Comparison of ENCODE assay signal across 2 cellular contexts in genomic region chr2:232870002-232870765, GRCh38.
A peak's percentile ranks its signal among the peaks of the same experiment; 100 is the strongest.
TF ChIP-seq lines count a peak whose summit lies in the region.

SNORC (plus strand) TSS chr2:232870264; CDS start chr2:232870342, 78 bp downstream.

TF ChIP-seq in HCT116, 20 proteins besides CTCF, POLR2A, EP300 and RAD21:
- TF ChIP-seq ZFX (IDR thresholded peaks at IDR 0.05) (no peak), ATF3 (IDR thresholded peaks at IDR 0.05) (no peak), SIN3A (IDR thresholded peaks at IDR 0.05; ENCODE audit: low read depth) (no peak), ELF1 (IDR thresholded peaks at IDR 0.05; ENCODE audit: borderline replicate concordance, low read depth) (no peak), EZH2phosphoT487 (IDR thresholded peaks at IDR 0.05; ENCODE audit: borderline replicate concordance) (no peak), YY1 (IDR thresholded peaks at IDR 0.05; ENCODE audit: extremely low read depth, insufficient replicate concordance, low read depth, low read length) (no peak), CEBPB (IDR thresholded peaks at IDR 0.05; ENCODE audit: low read depth) (no peak), TCF7L2 (IDR thresholded peaks at IDR 0.05; ENCODE audit: borderline replicate concordance, extremely low read depth, insufficient read depth, insufficient read length) (no peak), EGR1 (IDR thresholded peaks at IDR 0.05; ENCODE audit: low read depth) (no peak), ZBTB33 (IDR thresholded peaks at IDR 0.05; ENCODE audit: extremely low read depth, insufficient replicate concordance, low read length) (no peak), REST (IDR thresholded peaks at IDR 0.05; ENCODE audit: low read depth) (no peak), FOSL1 (IDR thresholded peaks at IDR 0.05; ENCODE audit: low read depth) (no peak), POLR2AphosphoS5 (IDR thresholded peaks at IDR 0.05; ENCODE audit: low read depth, low read length) (no peak), MAX (IDR thresholded peaks at IDR 0.05) (no peak), JUND (IDR thresholded peaks at IDR 0.05) (no peak), CBX3 (IDR thresholded peaks at IDR 0.05; ENCODE audit: low read depth) (no peak), SRF (IDR thresholded peaks at IDR 0.05; ENCODE audit: low read depth) (no peak)

TF ChIP-seq in HepG2, 621 proteins besides CTCF, POLR2A, EP300 and RAD21 (continues in another document):
- TF ChIP-seq ZBTB42 (CRISPR knock-in tag; IDR thresholded peaks at IDR 0.05) (no peak), NRL (CRISPR knock-in tag; IDR thresholded peaks at IDR 0.05; ENCODE audit: borderline replicate concordance) (peak; percentile 47; the same call in 1 of the 2 replicates), HNRNPH1 (optimal IDR thresholded peaks at IDR 0.05; ENCODE audit: low read depth, low read length) (peak; percentile 18), RBM22 (optimal IDR thresholded peaks at IDR 0.05; ENCODE audit: low read length) (peak; percentile 7), GLI4 (CRISPR knock-in tag; IDR thresholded peaks at IDR 0.05; ENCODE audit: borderline replicate concordance) (no peak), ZBTB38 (CRISPR knock-in tag; IDR thresholded peaks at IDR 0.05) (no peak), NR2C2 (CRISPR knock-in tag; IDR thresholded peaks at IDR 0.05; ENCODE audit: borderline replicate concordance) (0 out of 2 replicates have a peak, but pooled peaks have one; percentile 3), RARG (CRISPR knock-in tag; IDR thresholded peaks at IDR 0.05; ENCODE audit: low read depth) (no peak), ELF1 (CRISPR knock-in tag; IDR thresholded peaks at IDR 0.05) (0 out of 2 replicates have a peak, but pooled peaks have one; percentile 4), HNRNPL (IDR thresholded peaks at IDR 0.05; ENCODE audit: low read depth, low read length) (peak; percentile 92), ZNF547 (CRISPR knock-in tag; IDR thresholded peaks at IDR 0.05) (0 out of 2 replicates have a peak, but pooled peaks have one; percentile 7), SPEN (CRISPR knock-in tag; IDR thresholded peaks at IDR 0.05; ENCODE audit: low read depth) (0 out of 2 replicates have a peak, but pooled peaks have one; percentile 3), ZNF609 (CRISPR knock-in tag; IDR thresholded peaks at IDR 0.05; ENCODE audit: borderline replicate concordance) (0 out of 2 replicates have a peak, but pooled peaks have one; percentile 16), ZNF772 (CRISPR knock-in tag; IDR thresholded peaks at IDR 0.05) (peak; percentile 13; the same call in 1 of the 2 replicates), PCBP1 (IDR thresholded peaks at IDR 0.05; ENCODE audit: borderline replicate concordance, low read depth, low read length) (0 out of 2 replicates have a peak, but pooled peaks have one; percentile 49), PLSCR1 (CRISPR knock-in tag; IDR thresholded peaks at IDR 0.05; ENCODE audit: borderline replicate concordance) (no peak), TARDBP (CRISPR knock-in tag; IDR thresholded peaks at IDR 0.05) (no peak), PHF21A (CRISPR knock-in tag; IDR thresholded peaks at IDR 0.05) (0 out of 2 replicates have a peak, but pooled peaks have one; percentile 23), ZNF225 (CRISPR knock-in tag; IDR thresholded peaks at IDR 0.05) (peak; percentile 59; the same call in 1 of the 2 replicates), TAF1 (CRISPR knock-in tag; IDR thresholded peaks at IDR 0.05) (peak; percentile 13; the same call in 1 of the 2 replicates), ZGPAT (CRISPR knock-in tag; IDR thresholded peaks at IDR 0.05) (peak; percentile 51; the same call in 1 of the 2 replicates), AGO2 (optimal IDR thresholded peaks at IDR 0.05; ENCODE audit: low read depth, low read length) (peak; percentile 76), PATZ1 (CRISPR knock-in tag; IDR thresholded peaks at IDR 0.05) (peak; percentile 89), MAFK (conservative IDR thresholded peaks at IDR 0.05 in 1 of 2, IDR thresholded peaks at IDR 0.05 in 1 of 2; ENCODE audit: low read length in 2 of 2) (no peak), PITX1 (CRISPR knock-in tag; IDR thresholded peaks at IDR 0.05) (0 out of 2 replicates have a peak, but pooled peaks have one; percentile 8), ZNF362 (CRISPR knock-in tag; IDR thresholded peaks at IDR 0.05; ENCODE audit: borderline replicate concordance) (no peak), ZFP41 (CRISPR knock-in tag; IDR thresholded peaks at IDR 0.05; ENCODE audit: borderline replicate concordance) (no peak), AGO1 (IDR thresholded peaks at IDR 0.05; ENCODE audit: low read depth, low read length, poor library complexity, severe bottlenecking) (peak; percentile 59), ZNF83 (CRISPR knock-in tag; IDR thresholded peaks at IDR 0.05; ENCODE audit: borderline replicate concordance) (peak; percentile 59; the same call in 1 of the 2 replicates), ZNF768 (CRISPR knock-in tag; IDR thresholded peaks at IDR 0.05) (peak; percentile 39; the same call in 1 of the 2 replicates), RXRB (CRISPR knock-in tag; IDR thresholded peaks at IDR 0.05; ENCODE audit: borderline replicate concordance) (0 out of 2 replicates have a peak, but pooled peaks have one; percentile 1), ZBTB34 (CRISPR knock-in tag; IDR thresholded peaks at IDR 0.05) (0 out of 2 replicates have a peak, but pooled peaks have one; percentile 4), KMT2B (CRISPR knock-in tag; IDR thresholded peaks at IDR 0.05) (0 out of 2 replicates have a peak, but pooled peaks have one; percentile 25), ZNF580 (CRISPR knock-in tag; IDR thresholded peaks at IDR 0.05; ENCODE audit: borderline replicate concordance, low read depth) (0 out of 2 replicates have a peak, but pooled peaks have one; percentile 3), ZFX (CRISPR knock-in tag; IDR thresholded peaks at IDR 0.05; ENCODE audit: low read depth) (peak; percentile 1), ZNF24 (IDR thresholded peaks at IDR 0.05) (no peak), ZNF598 (CRISPR knock-in tag; IDR thresholded peaks at IDR 0.05; ENCODE audit: borderline replicate concordance) (peak; percentile 20; the same call in 1 of the 2 replicates), ZNF441 (CRISPR knock-in tag; IDR thresholded peaks at IDR 0.05; ENCODE audit: borderline replicate concordance) (0 out of 2 replicates have a peak, but pooled peaks have one; percentile 15), ZNF629 (CRISPR knock-in tag; conservative IDR thresholded peaks at IDR 0.05) (no peak), PRDM10 (CRISPR knock-in tag; IDR thresholded peaks at IDR 0.05; ENCODE audit: low read depth) (no peak)
